In the genomic region with DNA sequence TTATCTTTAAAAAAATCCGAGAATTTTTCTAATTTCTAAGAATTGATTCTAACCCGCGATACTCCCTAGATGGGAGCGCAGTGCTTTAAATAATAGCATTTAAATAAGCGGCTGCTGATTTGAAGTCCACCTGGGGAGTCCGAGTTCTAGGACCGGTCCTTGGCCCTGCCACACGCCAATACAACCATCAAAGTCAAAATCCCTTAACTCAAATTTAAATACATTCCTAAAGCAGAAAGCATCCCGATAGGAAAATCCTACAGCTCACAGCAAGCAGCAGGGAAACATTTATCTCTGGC, we compare ENCODE assay signal across 8 cellular contexts. TPM values are rescaled to one million over a fixed set of nuclear protein-coding genes. Genes with fewer than 3 reads are reported as not detected.
A peak's percentile ranks its signal among the peaks of the same experiment; 100 is the strongest.
DNase-seq lines count a peak whose midpoint lies in the region; FAIRE-seq and TF ChIP-seq lines count a peak whose summit lies in the region.

No MANE protein-coding gene starts in this region.

- H4K12ac ChIP-seq in trophoblast cell (ENCODE audit: low read depth, low read length) = no peak overlapping the region

- no peak for FAIRE-seq in H54 (lab: Jason Lieb, UNC)

- no peak overlapping the region for H2BK12ac ChIP-seq in trophoblast cell (ENCODE audit: low read length)

- no peak for TF ChIP-seq CTCF in OCI-LY1 (IDR thresholded peaks at IDR 0.05; ENCODE audit: low read length)
- TF ChIP-seq CTCF in epithelial cell of proximal tubule (conservative IDR thresholded peaks at IDR 0.05; ENCODE audit: low read depth, low read length) = no peak

- no peak overlapping the region for H2BK5ac ChIP-seq in trophoblast cell (ENCODE audit: low read depth, low read length, poor library complexity)

- no peak for DNase-seq in epithelial cell of proximal tubule (ENCODE audit: low read depth)
- peak in 1 of 2 donors; percentile 63 for DNase-seq in trophoblast cell
- no peak for DNase-seq in KG1 (lab: John Stamatoyannopoulos, UW)
- no peak for DNase-seq in dedifferentiated amniotic fluid mesenchymal stem cell (ENCODE audit: extremely low spot score)
- no peak for DNase-seq in NCI-H345 treated with DMSO at 0.1 percent for 48 hours (lab: John Stamatoyannopoulos, UW; ENCODE audit: unreplicated experiment)
- DNase-seq in H54 (ENCODE audit: insufficient read length, low spot score) = no peak

- H4K8ac ChIP-seq in trophoblast cell (ENCODE audit: low read depth, low read length) = no peak overlapping the region

- TF ChIP-seq POLR2A in H54 (IDR thresholded peaks at IDR 0.05; ENCODE audit: low read depth, low read length) = no peak

- H2BK120ac ChIP-seq in trophoblast cell (ENCODE audit: insufficient read depth, low read length, poor library complexity) = no peak overlapping the region

- H2AFZ ChIP-seq in OCI-LY1 (ENCODE audit: low read length) (peak overlapping the region; percentile 63), trophoblast cell (ENCODE audit: insufficient read depth, low read length, poor library complexity) (no peak overlapping the region)

- no peak overlapping the region for H3K18ac ChIP-seq in trophoblast cell (ENCODE audit: low read length)

- no CpG with 5 or more reads among the region's 9 CpGs for WGBS in trophoblast cell (ENCODE audit: extremely low coverage, insufficient coverage, insufficient read length)

- no peaks in the 10 kb centered on the region for H3K9me3 ChIP-seq in ES-I3 (ENCODE audit: control insufficient read depth, insufficient read depth, low read length)
- no peaks in the 10 kb centered on the region for H3K9me3 ChIP-seq in OCI-LY1 (ENCODE audit: low read length)
- no peaks in the 10 kb centered on the region for H3K9me3 ChIP-seq in trophoblast cell (ENCODE audit: insufficient read depth, low read depth, low read length)

- peaks cover 42% of the 10 kb centered on the region for H3K79me2 ChIP-seq in OCI-LY1 (ENCODE audit: insufficient read depth, low read length)
- H3K79me2 ChIP-seq in trophoblast cell (ENCODE audit: control insufficient read depth, insufficient read depth, low read length, poor library complexity) = peaks cover 11% of the 10 kb centered on the region

- no peak overlapping the region for H3K23ac ChIP-seq in trophoblast cell (ENCODE audit: low read length)

- H3K36me3 ChIP-seq in ES-I3 (ENCODE audit: insufficient read depth, low read length) = peaks cover 9% of the 10 kb centered on the region; the same call in 1 of the 2 replicates
- peaks cover 28% of the 10 kb centered on the region for H3K36me3 ChIP-seq in OCI-LY1 (ENCODE audit: insufficient read depth, low read length)
- H3K36me3 ChIP-seq in trophoblast cell (ENCODE audit: control insufficient read depth in 1 of 2, insufficient read depth in 2 of 2, low read length in 2 of 2) = no peaks in the 10 kb centered on the region

- H3K4me3 ChIP-seq in OCI-LY1 (ENCODE audit: low read depth, low read length, poor library complexity, severe bottlenecking) (peak overlapping the region; percentile 85), epithelial cell of proximal tubule (ENCODE audit: low read depth, low read length) (peak overlapping the region; percentile 49), trophoblast cell (ENCODE audit: low read depth, low read length) (no peak overlapping the region)

- no peaks in the 10 kb centered on the region for H4K20me1 ChIP-seq in OCI-LY1 (ENCODE audit: insufficient read depth, low read length)

- H2AK5ac ChIP-seq in trophoblast cell (ENCODE audit: low read length) = no peak overlapping the region

- H3K4me2 ChIP-seq in OCI-LY1 (ENCODE audit: low read length) (peak overlapping the region; percentile 68), trophoblast cell (ENCODE audit: low read length) (peak overlapping the region; percentile 62)

- H3K14ac ChIP-seq in trophoblast cell (ENCODE audit: low read length) = no peak overlapping the region

- no peaks in the 10 kb centered on the region for H3K9me2 ChIP-seq in OCI-LY1 (ENCODE audit: low read depth, low read length)

- no peak overlapping the region for H3K4ac ChIP-seq in trophoblast cell (ENCODE audit: low read depth, low read length)

- no peaks in the 10 kb centered on the region for H3F3A ChIP-seq in OCI-LY1 (ENCODE audit: insufficient read depth, low read length)

- H3K79me1 ChIP-seq in trophoblast cell (ENCODE audit: low read length) = peaks cover 4% of the 10 kb centered on the region

- H3K4me1 ChIP-seq in ES-I3 (ENCODE audit: insufficient read depth, low read length) (peaks cover 10% of the 10 kb centered on the region; the same call in 1 of the 2 replicates), OCI-LY1 (ENCODE audit: insufficient read depth, low read length, severe bottlenecking) (peaks cover 19% of the 10 kb centered on the region), trophoblast cell (ENCODE audit: control insufficient read depth in 1 of 2, insufficient read depth in 2 of 2, low read length in 2 of 2) (no peaks in the 10 kb centered on the region)

- H4K91ac ChIP-seq in trophoblast cell (ENCODE audit: low read depth, low read length) = no peak overlapping the region

- H3K9ac ChIP-seq in ES-I3 (ENCODE audit: low read depth, low read length) (peak overlapping the region; percentile 77), OCI-LY1 (ENCODE audit: low read length) (peak overlapping the region; percentile 47), trophoblast cell (ENCODE audit: low read length) (no peak overlapping the region)

- H3K27ac ChIP-seq in OCI-LY1 (ENCODE audit: low read depth, low read length, poor library complexity, severe bottlenecking) (no peak overlapping the region), trophoblast cell (ENCODE audit: low read depth, low read length) (peak overlapping the region; percentile 29)

- H3K27me3 ChIP-seq in OCI-LY1 (ENCODE audit: insufficient read depth, low read length) (no peaks in the 10 kb centered on the region), trophoblast cell (ENCODE audit: insufficient read depth, low read length) (no peaks in the 10 kb centered on the region)

RNA-seq across cellular contexts. Expression of gene ECT2, which starts 0.5 kb away (rescaled TPM):
- 98.8 and 129 TPM in 2 replicates for total RNA-seq in epithelial cell of proximal tubule
- polyA plus RNA-seq in trophoblast cell (2013) = 27.3 and 28.9 TPM in 2 replicates

RNA-seq across cellular contexts. Expression of gene NCEH1, which starts 39.2 kb away (rescaled TPM):
- total RNA-seq in epithelial cell of proximal tubule = 67.1 and 72.9 TPM in 2 replicates
- 1.8 and 2.0 TPM in 2 replicates for polyA plus RNA-seq in trophoblast cell (2013)
